28 cellular contexts compared by ENCODE assay signal in genomic region chr9:99921875-99922710, GRCh38. TPM values are rescaled to one million over a fixed set of nuclear protein-coding genes. Genes with fewer than 3 reads are reported as not detected.
DNase-seq lines count a peak whose midpoint lies in the region; ATAC-seq, FAIRE-seq and TF ChIP-seq lines count a peak whose summit lies in the region.
"Had no signal": no experiment of that assay in that cellular context is flagged by ENCODE, and none has a peak within 500 bp of the region (broad histone marks: within the 10 kb centered on the region; RNA-seq: fewer than 3 reads in every experiment).

No MANE protein-coding gene starts in this region.

- no peak for DNase-seq in activated CD8-positive, alpha-beta T cell treated with anti-CD3 and anti-CD28 coated beads for 36 hours
- no peak for DNase-seq in activated CD8-positive, alpha-beta T cell treated with anti-CD3 and anti-CD28 coated beads, Interleukin-2, amount 10 ng/mL, durations not matched to agents 7 days and 5 days
- no peak for DNase-seq in H9
- DNase-seq in K562 (ENCODE audit: extremely low read depth in 1 of 4, low spot score in 3 of 4): peak in 2 of 4 experiments; percentile 10 to 30
- no peak for DNase-seq in natural killer cell
- no peak for DNase-seq in activated CD8-positive, alpha-beta memory T cell treated with anti-CD3 and anti-CD28 coated beads, Interleukin-2, amount 50 U/mL, for 4 hours
- DNase-seq in D341Med (ENCODE audit: low spot score): no peak
- DNase-seq in suprapubic skin (ENCODE audit: low spot score in 2 of 2): no peak
- DNase-seq: activated gamma-delta T cell treated with Interleukin-2 at 50 U/mL for 16 hours; aorta; caudate nucleus; COR-L47; dermis blood vessel endothelial cell; DMS79 treated with DMSO at 0.1 percent for 48 hours; glutamatergic neuron; H7; mammary epithelial cell; NCI-H1092 treated with DMSO at 0.1 percent for 48 hours; NCI-H187 treated with DMSO at 0.1 percent for 48 hours; NCI-H524 treated with DMSO at 0.1 percent for 48 hours; NK-92 treated with Interleukin-12 subunit alpha and Interleukin-12 subunit beta, amount 100 ng/mL, for 24 hours; occipital lobe; Peyer's patch; SJCRH30; stimulated activated CD4-positive, alpha-beta T cell treated with anti-CD3 and anti-CD28 coated beads, Interleukin-1b, Interleukin-23, amount 100 ng/mL, for 48 hours had no signal

- no peak overlapping the region for H4K8ac ChIP-seq in H9 (replicated peaks; ENCODE audit: insufficient read length, low read depth, low read length)

- CTCF ChIA-PET in activated CD8-positive, alpha-beta T cell treated with anti-CD3 and anti-CD28 coated beads for 36 hours (lab: Charles Lee): no interaction called here
- CTCF ChIA-PET in activated CD8-positive, alpha-beta T cell treated with anti-CD3 and anti-CD28 coated beads, Interleukin-2, amount 10 ng/mL, durations not matched to agents 7 days and 5 days (lab: Charles Lee): interaction anchor here (1.1 kb wide), 1 partner anchor 97 kb away, joined by 4 read pairs; no protein-coding TSS in a partner anchor
- CTCF ChIA-PET in K562 (lab: Yijun Ruan, JAX; ENCODE audit: low intra/inter-chr PET ratio): no interaction called here

- ATAC-seq in activated CD8-positive, alpha-beta T cell treated with anti-CD3 and anti-CD28 coated beads for 36 hours: no peak
- no peak for ATAC-seq in activated CD8-positive, alpha-beta T cell treated with anti-CD3 and anti-CD28 coated beads, Interleukin-2, amount 10 ng/mL, durations not matched to agents 7 days and 5 days
- peak; percentile 53; the same call in 2 of the 3 replicates for ATAC-seq in K562
- peak in 2 of 3 donors; percentile 54 to 57 for ATAC-seq in natural killer cell
- ATAC-seq: A549 had no signal

- intact Hi-C loops in activated CD8-positive, alpha-beta T cell treated with anti-CD3 and anti-CD28 coated beads for 36 hours (cut with micrococcal nuclease): no loop called here
- intact Hi-C loops in K562 (cut with micrococcal nuclease): no loop called here
- intact Hi-C loops in natural killer cell (cut with micrococcal nuclease): no loop called here

- no peak overlapping the region for H3K4me3 Mint-ChIP-seq in activated CD8-positive, alpha-beta T cell treated with anti-CD3 and anti-CD28 coated beads for 36 hours
- no peak overlapping the region for H3K4me3 Mint-ChIP-seq in activated CD8-positive, alpha-beta T cell treated with anti-CD3 and anti-CD28 coated beads, Interleukin-2, amount 10 ng/mL, durations not matched to agents 7 days and 5 days
- no peak overlapping the region for H3K4me3 Mint-ChIP-seq in H9
- no peak overlapping the region for H3K4me3 Mint-ChIP-seq in natural killer cell

- no peaks in the 10 kb centered on the region for H3K23me2 ChIP-seq in H9 (ENCODE audit: insufficient read length, low read depth, low read length, poor library complexity, severe bottlenecking)

- TF ChIP-seq CTCF in activated CD8-positive, alpha-beta T cell treated with anti-CD3 and anti-CD28 coated beads for 36 hours (IDR thresholded peaks at IDR 0.05): no peak
- TF ChIP-seq CTCF in H9 (conservative IDR thresholded peaks at IDR 0.05) (no peak), K562 (IDR thresholded peaks at IDR 0.05 in 2 of 3, conservative IDR thresholded peaks at IDR 0.05 in 1 of 3; ENCODE audit: insufficient read depth in 2 of 3, low read depth in 1 of 3, low read length in 3 of 3) (no peak), natural killer cell (IDR thresholded peaks at IDR 0.05) (no peak), suprapubic skin (IDR thresholded peaks at IDR 0.05) (no peak)

- H2BK120ac ChIP-seq in H9 (ENCODE audit: low read depth, low read length, poor library complexity, severe bottlenecking): no peak overlapping the region

- no peak overlapping the region for H3K56ac ChIP-seq in H9 (ENCODE audit: insufficient read length, low read depth, low read length)

- H3K4me3 ChIP-seq in K562 (no peak overlapping the region), suprapubic skin (no peak overlapping the region)
- H3K4me3 ChIP-seq: A549, Peyer's patch, SJCRH30 had no signal

- no peak overlapping the region for H2AK5ac ChIP-seq in H9 (ENCODE audit: insufficient read length, low read length)

- no peaks in the 10 kb centered on the region for H3K27me3 Mint-ChIP-seq in activated CD8-positive, alpha-beta T cell treated with anti-CD3 and anti-CD28 coated beads for 36 hours
- H3K27me3 Mint-ChIP-seq in activated CD8-positive, alpha-beta T cell treated with anti-CD3 and anti-CD28 coated beads, Interleukin-2, amount 10 ng/mL, durations not matched to agents 7 days and 5 days (ENCODE audit: low read depth): no peaks in the 10 kb centered on the region
- H3K27me3 Mint-ChIP-seq in H9 (ENCODE audit: low read depth): no peaks in the 10 kb centered on the region
- H3K27me3 Mint-ChIP-seq in natural killer cell (ENCODE audit: low read depth in 2 of 2): no peaks in the 10 kb centered on the region

- H3K4me2 ChIP-seq in H9 (ENCODE audit: insufficient read depth, insufficient read length, low read length): no peak overlapping the region
- H3K4me2 ChIP-seq in K562 (ENCODE audit: insufficient read depth, low read length): no peak overlapping the region
- H3K4me2 ChIP-seq: A549 had no signal

- H3K4me1 Mint-ChIP-seq in activated CD8-positive, alpha-beta T cell treated with anti-CD3 and anti-CD28 coated beads for 36 hours (ENCODE audit: low read depth): peaks cover 38% of the 10 kb centered on the region
- peaks cover 34% of the 10 kb centered on the region for H3K4me1 Mint-ChIP-seq in activated CD8-positive, alpha-beta T cell treated with anti-CD3 and anti-CD28 coated beads, Interleukin-2, amount 10 ng/mL, durations not matched to agents 7 days and 5 days (ENCODE audit: low read depth)
- peaks cover 20 to 29% of the 10 kb centered on the region in 2 experiments for H3K4me1 Mint-ChIP-seq in H9
- peaks cover 23 to 40% of the 10 kb centered on the region in 2 donors for H3K4me1 Mint-ChIP-seq in natural killer cell

- in situ Hi-C loops in K562 (cut with MboI): no loop called here

- no peak overlapping the region for H4K5ac ChIP-seq in H9 (ENCODE audit: insufficient read length, low read depth, low read length)

- H2BK5ac ChIP-seq in H9 (ENCODE audit: insufficient read length, low read length): peak overlapping the region; percentile 35

- WGBS in H9 (ENCODE audit: extremely low coverage, insufficient read length, low lambda C conversion rate): no CpG with 5 or more reads among the region's 4 CpGs
- WGBS in K562 (ENCODE audit: insufficient coverage, low coverage, missing lambda C conversion rate): 51% methylated on average over 4 of the region's 4 CpGs
- WGBS in suprapubic skin: 86% methylated on average over 4 of the region's 4 CpGs

- no peak overlapping the region for H3T11ph ChIP-seq in H9 (ENCODE audit: low read length)

- no TSS peak for BruUV-seq in K562 (replicated peaks; lab: Mats Ljungman, UMichigan)

- no peak overlapping the region for H3K14ac ChIP-seq in H9 (ENCODE audit: insufficient read depth, low read length)

- TF ChIP-seq EP300 in K562 (IDR thresholded peaks at IDR 0.05; ENCODE audit: low read length) (no peak), suprapubic skin (IDR thresholded peaks at IDR 0.05) (no peak)

- H3K23ac ChIP-seq in H9 (ENCODE audit: insufficient read length, low read depth, low read length): no peak overlapping the region

- H3K4me1 ChIP-seq in H9 (ENCODE audit: insufficient read depth, low read length) (peaks cover 9% of the 10 kb centered on the region; the same call in 1 of the 2 replicates), K562 (replicated peaks in 1 of 2; ENCODE audit: control insufficient read depth in 2 of 2, insufficient read depth in 2 of 2, low read length in 2 of 2) (peaks cover 0 to 9% of the 10 kb centered on the region in 2 experiments; a peak in 2 of 5 replicates), suprapubic skin (peaks cover 12% of the 10 kb centered on the region)
- H3K4me1 ChIP-seq: A549, Peyer's patch, SJCRH30 had no signal

- H3K79me2 ChIP-seq in H9 (ENCODE audit: insufficient read depth, low read length) (no peaks in the 10 kb centered on the region), K562 (ENCODE audit: control insufficient read depth, insufficient read depth, low read length) (no peaks in the 10 kb centered on the region)

- H2BK12ac ChIP-seq in H9 (ENCODE audit: insufficient read length, low read depth, low read length): no peak overlapping the region

- no peak overlapping the region for H4K91ac ChIP-seq in H9 (ENCODE audit: insufficient read length, low read depth, low read length)

- H3K27ac Mint-ChIP-seq in activated CD8-positive, alpha-beta T cell treated with anti-CD3 and anti-CD28 coated beads for 36 hours: peak overlapping the region; percentile 7
- H3K27ac Mint-ChIP-seq in activated CD8-positive, alpha-beta T cell treated with anti-CD3 and anti-CD28 coated beads, Interleukin-2, amount 10 ng/mL, durations not matched to agents 7 days and 5 days: no peak overlapping the region
- H3K27ac Mint-ChIP-seq in H9: peak overlapping the region in 1 of 3 experiments; percentile 37; a peak in 2 of 7 replicates
- peak overlapping the region; percentile 49 to 63 for H3K27ac Mint-ChIP-seq in natural killer cell

- POLR2A ChIA-PET in activated CD8-positive, alpha-beta T cell treated with anti-CD3 and anti-CD28 coated beads for 36 hours (lab: Charles Lee): no interaction called here
- POLR2A ChIA-PET in activated CD8-positive, alpha-beta T cell treated with anti-CD3 and anti-CD28 coated beads, Interleukin-2, amount 10 ng/mL, durations not matched to agents 7 days and 5 days (lab: Charles Lee): no interaction called here
- POLR2A ChIA-PET in K562 (lab: Yijun Ruan, JAX): no interaction called here

- no peak overlapping the region for H2BK15ac ChIP-seq in H9 (ENCODE audit: low read depth, low read length)

- H3K4ac ChIP-seq in H9 (ENCODE audit: low read depth, low read length): no peak overlapping the region

- no peak for TF ChIP-seq POLR2A in K562 (conservative IDR thresholded peaks at IDR 0.05)
- TF ChIP-seq POLR2A in suprapubic skin (IDR thresholded peaks at IDR 0.05): no peak

- no peak for TF ChIP-seq RAD21 in K562 (CRISPR knock-in tag; conservative IDR thresholded peaks at IDR 0.05 in 1 of 2, IDR thresholded peaks at IDR 0.05 in 1 of 2)

- H3K36me3 ChIP-seq in K562 (ENCODE audit: control insufficient read depth, insufficient read depth, low read length) (peaks cover 38% of the 10 kb centered on the region), suprapubic skin (peaks cover 55% of the 10 kb centered on the region)

- H3K27me3 ChIP-seq in H9 (ENCODE audit: insufficient read depth, low read length) (no peaks in the 10 kb centered on the region), K562 (ENCODE audit: control insufficient read depth in 2 of 2, insufficient read depth in 2 of 2, low read length in 2 of 2) (no peaks in the 10 kb centered on the region), suprapubic skin (no peaks in the 10 kb centered on the region)
- H3K27me3 ChIP-seq: Peyer's patch, SJCRH30 had no signal

- H3K18ac ChIP-seq in H9 (ENCODE audit: insufficient read length, low read depth, low read length): no peak overlapping the region

- H3K9me3 ChIP-seq in H9 (ENCODE audit: control insufficient read depth, low read depth, low read length) (no peaks in the 10 kb centered on the region), K562 (replicated peaks; ENCODE audit: control insufficient read depth, insufficient read depth, low read depth, low read length) (no peaks in the 10 kb centered on the region), suprapubic skin (no peaks in the 10 kb centered on the region)
- H3K9me3 ChIP-seq: Peyer's patch had no signal

- no peaks in the 10 kb centered on the region for H3K9me1 ChIP-seq in K562 (ENCODE audit: control insufficient read depth, insufficient read depth, low read length)

- no peak overlapping the region for H2AFZ ChIP-seq in H9 (ENCODE audit: low read length)
- H2AFZ ChIP-seq in K562 (ENCODE audit: low read depth, low read length): no peak overlapping the region

- peaks cover 77% of the 10 kb centered on the region for H3K36me3 Mint-ChIP-seq in activated CD8-positive, alpha-beta T cell treated with anti-CD3 and anti-CD28 coated beads for 36 hours (ENCODE audit: low read depth)
- H3K36me3 Mint-ChIP-seq in activated CD8-positive, alpha-beta T cell treated with anti-CD3 and anti-CD28 coated beads, Interleukin-2, amount 10 ng/mL, durations not matched to agents 7 days and 5 days (ENCODE audit: low read depth): peaks cover 84% of the 10 kb centered on the region
- H3K36me3 Mint-ChIP-seq in H9 (ENCODE audit: insufficient read depth in 1 of 3, low read depth in 3 of 3) (peaks cover 30 to 72% (median 63%) of the 10 kb centered on the region in 3 experiments), natural killer cell (peaks cover 33% of the 10 kb centered on the region)

- no peak overlapping the region for H3K27ac ChIP-seq in H9 (ENCODE audit: insufficient read length, low read depth, low read length)
- H3K27ac ChIP-seq in K562 (ENCODE audit: extremely low read depth, low read depth, low read length): no peak overlapping the region
- no peak overlapping the region for H3K27ac ChIP-seq in suprapubic skin
- H3K27ac ChIP-seq: A549, Peyer's patch, SJCRH30 had no signal

- H4K20me1 ChIP-seq in H9 (ENCODE audit: control insufficient read depth, insufficient read depth, insufficient read length) (no peaks in the 10 kb centered on the region), K562 (replicated peaks; ENCODE audit: control insufficient read depth, insufficient read depth, low read length) (no peaks in the 10 kb centered on the region)

- peak; percentile 54 for FAIRE-seq in K562 (lab: Jason Lieb, UNC)
- FAIRE-seq: A549, endothelial cell of umbilical vein, urothelium cell line had no signal

- no peaks in the 10 kb centered on the region for H3K79me1 ChIP-seq in H9 (ENCODE audit: insufficient read depth, low read depth, low read length, poor library complexity, severe bottlenecking)

- H3K9me3 Mint-ChIP-seq in activated CD8-positive, alpha-beta T cell treated with anti-CD3 and anti-CD28 coated beads for 36 hours: peaks cover 16% of the 10 kb centered on the region
- H3K9me3 Mint-ChIP-seq in activated CD8-positive, alpha-beta T cell treated with anti-CD3 and anti-CD28 coated beads, Interleukin-2, amount 10 ng/mL, durations not matched to agents 7 days and 5 days (ENCODE audit: insufficient read depth): peaks cover 11% of the 10 kb centered on the region
- H3K9me3 Mint-ChIP-seq in H9 (peaks cover 20 to 22% of the 10 kb centered on the region in 2 experiments; a peak in 4 of 5 replicates), natural killer cell (peaks cover 5 to 8% of the 10 kb centered on the region in 2 donors)

- no peak overlapping the region for H3K9ac ChIP-seq in H9 (ENCODE audit: extremely low read depth, insufficient read length, low read length)
- no peak overlapping the region for H3K9ac ChIP-seq in K562 (ENCODE audit: insufficient read depth in 1 of 2, low read depth in 2 of 2, low read length in 2 of 2)

- H2BK20ac ChIP-seq in H9 (ENCODE audit: low read depth, low read length, poor library complexity, severe bottlenecking): no peak overlapping the region

RNA-seq across cellular contexts. Expression of gene STX17, which starts 15.6 kb away (rescaled TPM):
- 10 to 100 TPM; 33.3 to 41.9 TPM for total RNA-seq in activated CD8-positive, alpha-beta T cell treated with anti-CD3 and anti-CD28 coated beads for 36 hours
- 10 to 100 TPM; 35.3 to 40.0 TPM for total RNA-seq in activated CD8-positive, alpha-beta T cell treated with anti-CD3 and anti-CD28 coated beads, Interleukin-2, amount 10 ng/mL, durations not matched to agents 7 days and 5 days
- total RNA-seq in H9 (2021) (20.1 and 21.2 TPM in 2 replicates), K562 (2014; rRNA removed) (14.7 and 16.9 TPM in 2 replicates), K562 (2014; rRNA removed; fragmentation: Illumina TruSeq; extraction: Trizol) (25.1 and 29.3 TPM in 2 replicates), K562 (2015; rRNA removed; fragmentation: Illumina TruSeq; extraction: Trizol) (20.1 and 21.7 TPM in 2 replicates), K562 (2021) (21.8 and 23.7 TPM in 2 replicates), natural killer cell (10 to 100 TPM; 28.4 to 41.5 (median 33.8) TPM), suprapubic skin (10 to 100 TPM; 34.6 to 66.9 (median 43.3) TPM)
- 17.6 and 36.6 TPM in 2 replicates for total RNA-seq in K562 (2011; cell fraction: chromatin; rRNA removed; ENCODE audit: low replicate concordance)
- 6.5 and 9.5 TPM in 2 replicates for total RNA-seq in K562 (2011; cell fraction: nucleolus; rRNA removed)
- 21.1 and 37.1 TPM in 2 replicates for total RNA-seq in K562 (2011; cell fraction: nucleoplasm; rRNA removed)
- polyA plus RNA-seq in K562 (2011; rRNA removed) (14.3 and 19.0 TPM in 2 replicates), K562 (2014; fragmentation: Illumina TruSeq; extraction: Trizol) (17.7 and 21.0 TPM in 2 replicates), K562 (2014; fragmentation: Nextera tagmentation; extraction: Ambion mirVana) (10 to 100 TPM; 14.9 to 17.1 TPM), K562 (2014; rRNA removed) (14.4 and 14.7 TPM in 2 replicates)
- polyA plus RNA-seq in K562 (2011; cell fraction: cytosol; rRNA removed): 5.3 and 10.3 TPM in 2 replicates
- 13.9 and 16.4 TPM in 2 replicates for polyA plus RNA-seq in K562 (2011; cell fraction: nucleus; rRNA removed)
- 13.6 and 15.0 TPM in 2 replicates for polyA plus RNA-seq in K562 (2012)
- 28.1 and 32.4 TPM in 2 replicates for polyA minus RNA-seq in K562 (2011; rRNA and poly(A)+ RNA removed)
- 13.3 and 16.6 TPM in 2 replicates for polyA minus RNA-seq in K562 (2011; cell fraction: cytosol; rRNA and poly(A)+ RNA removed)
- polyA minus RNA-seq in K562 (2011; cell fraction: nucleus; rRNA and poly(A)+ RNA removed): 16.2 and 28.8 TPM in 2 replicates

Comparison
In these comparisons a context has a peak if more than half of its experiments do, and no peak if none do; other contexts are left out.
1. ATAC-seq: peak in K562 (single experiment) and natural killer cell (2 of 3); none in activated CD8-positive, alpha-beta T cell treated with anti-CD3 and anti-CD28 coated beads for 36 hours (single experiment) and activated CD8-positive, alpha-beta T cell treated with anti-CD3 and anti-CD28 coated beads, Interleukin-2, amount 10 ng/mL, durations not matched to agents 7 days and 5 days (single experiment).